ENCODE assay signal across 14 cellular contexts in genomic region chr14:32710351-32711102, GRCh38.
DNase-seq lines count a peak whose midpoint lies in the region; ATAC-seq and TF ChIP-seq lines count a peak whose summit lies in the region.
"Had no signal": no experiment of that assay in that cellular context is flagged by ENCODE, and none has a peak within 500 bp of the region (broad histone marks: within the 10 kb centered on the region; RNA-seq: fewer than 3 reads in every experiment).

No MANE protein-coding gene starts in this region.

- peak overlapping the region; percentile 83 for H3K9ac ChIP-seq in mesenchymal stem cell (ENCODE audit: low read length)

- TF ChIP-seq CTCF in transverse colon (IDR thresholded peaks at IDR 0.05), result no peak
- TF ChIP-seq CTCF in glutamatergic neuron (IDR thresholded peaks at IDR 0.05; ENCODE audit: partially characterized antibody, unreplicated experiment), result no peak
- no peak for TF ChIP-seq CTCF in progenitor cell of endocrine pancreas (IDR thresholded peaks at IDR 0.05; ENCODE audit: unreplicated experiment)

- H4K8ac ChIP-seq in mesenchymal stem cell (ENCODE audit: low read length), result no peak overlapping the region

- H2AK5ac ChIP-seq in mesenchymal stem cell (ENCODE audit: low read length, severe bottlenecking), result no peak overlapping the region

- H3K4me3 Mint-ChIP-seq in glutamatergic neuron (ENCODE audit: unreplicated experiment) (no peak overlapping the region), progenitor cell of endocrine pancreas (ENCODE audit: low read depth) (no peak overlapping the region)
- H3K4me3 Mint-ChIP-seq: activated CD4-positive, alpha-beta T cell treated with anti-CD3 and anti-CD28 coated beads for 36 hours; endodermal cell; T-helper 1 cell treated with Interleukin-12 subunit alpha and Interleukin-12 subunit beta and Interleukin-4 antibody, amounts not matched to agents 30 μg/mL and 1 μg/mL, for 36 hours had no signal

- no peak overlapping the region for H3K27ac Mint-ChIP-seq in glutamatergic neuron (ENCODE audit: unreplicated experiment)
- no peak overlapping the region for H3K27ac Mint-ChIP-seq in progenitor cell of endocrine pancreas
- H3K27ac Mint-ChIP-seq: activated CD4-positive, alpha-beta T cell treated with anti-CD3 and anti-CD28 coated beads for 36 hours; endodermal cell; T-helper 1 cell treated with Interleukin-12 subunit alpha and Interleukin-12 subunit beta and Interleukin-4 antibody, amounts not matched to agents 30 μg/mL and 1 μg/mL, for 36 hours had no signal

- no peak overlapping the region for H2AFZ ChIP-seq in mesenchymal stem cell (ENCODE audit: low read depth, low read length)

- no peak overlapping the region for H4K91ac ChIP-seq in mesenchymal stem cell (ENCODE audit: low read length)

- no peaks in the 10 kb centered on the region for H3K36me3 ChIP-seq in mesenchymal stem cell (ENCODE audit: control insufficient read depth in 1 of 2, insufficient read depth in 2 of 2, low read depth in 1 of 2, low read length in 2 of 2)
- no peaks in the 10 kb centered on the region for H3K36me3 ChIP-seq in transverse colon
- H3K36me3 ChIP-seq: lower lobe of right lung had no signal

- DNase-seq in left ventricle myocardium superior (no peak), left cardiac atrium (no peak), mesenchymal stem cell (no peak), transverse colon (no peak), glutamatergic neuron (no peak), progenitor cell of endocrine pancreas (ENCODE audit: low spot score, unreplicated experiment) (no peak)
- DNase-seq: activated T-cell treated with anti-CD3 and anti-CD28 coated beads, Interleukin-2, amount 50 U/mL, for 48 hours; aorta; lower lobe of right lung had no signal

- H3K4me3 ChIP-seq in mesenchymal stem cell (ENCODE audit: insufficient read depth in 1 of 2, low read depth in 1 of 2, low read length in 2 of 2) (peak overlapping the region in 1 of 2 experiments; percentile 67), transverse colon (peak overlapping the region in 2 of 4 donors; percentile 2 to 20)
- H3K4me3 ChIP-seq: lower lobe of right lung had no signal

- H2BK12ac ChIP-seq in mesenchymal stem cell (ENCODE audit: low read length in 2 of 2), result no peak overlapping the region

- H3K18ac ChIP-seq in mesenchymal stem cell (ENCODE audit: low read depth in 1 of 2, low read length in 2 of 2), result no peak overlapping the region

- no peak overlapping the region for H2BK120ac ChIP-seq in mesenchymal stem cell (ENCODE audit: low read depth, low read length)

- no peaks in the 10 kb centered on the region for H3K9me3 ChIP-seq in mesenchymal stem cell (ENCODE audit: control insufficient read depth, low read length)
- no peaks in the 10 kb centered on the region for H3K9me3 ChIP-seq in transverse colon
- H3K9me3 ChIP-seq: lower lobe of right lung had no signal

- no peak for TF ChIP-seq POLR2A in transverse colon (IDR thresholded peaks at IDR 0.05)

- no peak overlapping the region for H3K14ac ChIP-seq in mesenchymal stem cell (ENCODE audit: low read length in 2 of 2)

- peaks cover 18% of the 10 kb centered on the region for H3K9me3 Mint-ChIP-seq in glutamatergic neuron (ENCODE audit: unreplicated experiment)
- no peaks in the 10 kb centered on the region for H3K9me3 Mint-ChIP-seq in progenitor cell of endocrine pancreas (ENCODE audit: low read depth)
- H3K9me3 Mint-ChIP-seq: endodermal cell; T-helper 1 cell treated with Interleukin-12 subunit alpha and Interleukin-12 subunit beta and Interleukin-4 antibody, amounts not matched to agents 30 μg/mL and 1 μg/mL, for 36 hours had no signal

- peaks cover 12% of the 10 kb centered on the region for H3K27me3 Mint-ChIP-seq in glutamatergic neuron (ENCODE audit: unreplicated experiment)
- peaks cover 14% of the 10 kb centered on the region for H3K27me3 Mint-ChIP-seq in progenitor cell of endocrine pancreas

- no peak overlapping the region for H3K4me2 ChIP-seq in mesenchymal stem cell (ENCODE audit: low read length, poor library complexity, severe bottlenecking)

- peak overlapping the region; percentile 23 for H2BK15ac ChIP-seq in mesenchymal stem cell (ENCODE audit: low read depth, poor library complexity, severe bottlenecking)

- intact Hi-C loops in left ventricle myocardium superior (cut with micrococcal nuclease), result loop anchor here (5.0 kb wide), 1 partner anchor 287 kb away; no protein-coding TSS in a partner anchor
- intact Hi-C loops in left cardiac atrium (cut with DNase I), result loop anchor here in 1 of 2 donors (10.0 kb wide), 2 partner anchors 136 to 224 kb away; partner anchors contain the start of gene NPAS3
- intact Hi-C loops in transverse colon (cut with DNase I; ENCODE audit: low total_unique reads), result no loop called here

- peak overlapping the region; percentile 78 for H3K27ac ChIP-seq in cingulate gyrus (ENCODE audit: low read depth, low read length)
- H3K27ac ChIP-seq in mesenchymal stem cell (ENCODE audit: low read length, poor library complexity, severe bottlenecking), result no peak overlapping the region
- peak overlapping the region; percentile 52 to 76 (median 66) for H3K27ac ChIP-seq in transverse colon
- H3K27ac ChIP-seq: lower lobe of right lung had no signal

- TF ChIP-seq EP300 in transverse colon (IDR thresholded peaks at IDR 0.05; ENCODE audit: low read depth), result no peak

- ATAC-seq in left ventricle myocardium superior (peak; percentile 53), left cardiac atrium (no peak), GM19328 (IDR thresholded peaks at IDR 0.05; ENCODE audit: unreplicated experiment) (no peak)
- ATAC-seq: activated CD4-positive, alpha-beta T cell treated with anti-CD3 and anti-CD28 coated beads for 36 hours; lower lobe of right lung had no signal

- 97% methylated on average over 8 of the region's 11 CpGs for WGBS in mesenchymal stem cell
- WGBS in transverse colon (ENCODE audit: low coverage in 1 of 2), 2 donors, result 39 to 55% methylated on average over 11 of the region's 11 CpGs

- in situ Hi-C loops in transverse colon (cut with MboI; ENCODE audit: low pct_ligation_motif_present in 1 of 4, low pct_unique_long_range_greater_than_20kb in 1 of 4, low sequenced_read_pairs in 3 of 4), result loop anchor here in 1 of 4 donors (25.0 kb wide), 1 partner anchor 1077 kb away; no protein-coding TSS in a partner anchor

- H2BK5ac ChIP-seq in mesenchymal stem cell (ENCODE audit: low read depth, low read length, poor library complexity, severe bottlenecking), result no peak overlapping the region

- H3K23ac ChIP-seq in mesenchymal stem cell (ENCODE audit: low read length in 2 of 2), result no peak overlapping the region

- H3K4ac ChIP-seq in mesenchymal stem cell (ENCODE audit: low read depth in 1 of 2, low read length in 2 of 2), result no peak overlapping the region

- H3K36me3 Mint-ChIP-seq in glutamatergic neuron (ENCODE audit: unreplicated experiment), result no peaks in the 10 kb centered on the region
- no peaks in the 10 kb centered on the region for H3K36me3 Mint-ChIP-seq in progenitor cell of endocrine pancreas (ENCODE audit: insufficient read depth)

- H3K4me1 ChIP-seq in mesenchymal stem cell (ENCODE audit: control insufficient read depth, insufficient read depth, low read depth, low read length) (no peaks in the 10 kb centered on the region), transverse colon (peaks cover 0 to 19% (median 8%) of the 10 kb centered on the region in 4 donors)

- H3K4me1 Mint-ChIP-seq in glutamatergic neuron (ENCODE audit: low read depth, unreplicated experiment) (peaks cover 14% of the 10 kb centered on the region), progenitor cell of endocrine pancreas (ENCODE audit: low read depth) (no peaks in the 10 kb centered on the region)

- H3K27me3 ChIP-seq in mesenchymal stem cell (ENCODE audit: control insufficient read depth in 1 of 2, insufficient read depth in 1 of 2, low read length in 2 of 2) (no peaks in the 10 kb centered on the region), transverse colon (no peaks in the 10 kb centered on the region)

- H3K79me1 ChIP-seq in mesenchymal stem cell (replicated peaks; ENCODE audit: low read length, poor library complexity, severe bottlenecking), result no peaks in the 10 kb centered on the region
